ENCODE assay signal across 8 cellular contexts in genomic region chr3:127890651-127891290, GRCh38. TPM values are rescaled to one million over a fixed set of nuclear protein-coding genes. Genes with fewer than 3 reads are reported as not detected.
A peak's percentile ranks its signal among the peaks of the same experiment; 100 is the strongest.
DNase-seq lines count a peak whose midpoint lies in the region; ATAC-seq and TF ChIP-seq lines count a peak whose summit lies in the region.
"Not testable (repeated sequence)": the region's sequence is repeated elsewhere in the genome, so short reads cannot be mapped to it uniquely, and the experiment has no call there.

No MANE protein-coding gene starts in this region.

- not testable (repeated sequence) for H3K36me3 Mint-ChIP-seq in activated CD4-positive, alpha-beta T cell treated with anti-CD3 and anti-CD28 coated beads for 36 hours (ENCODE audit: low read depth); activated naive CD8-positive, alpha-beta T cell treated with anti-CD3 and anti-CD28 coated beads, Interleukin-2, amount 50 U/mL, for 24 hours (ENCODE audit: low read depth)

- not testable (repeated sequence) for H3K4me1 Mint-ChIP-seq in activated CD4-positive, alpha-beta T cell treated with anti-CD3 and anti-CD28 coated beads for 36 hours
- peaks cover 14% of the 10 kb centered on the region for H3K4me1 Mint-ChIP-seq in activated naive CD8-positive, alpha-beta T cell treated with anti-CD3 and anti-CD28 coated beads, Interleukin-2, amount 50 U/mL, for 24 hours

- H3K27me3 Mint-ChIP-seq in activated CD4-positive, alpha-beta T cell treated with anti-CD3 and anti-CD28 coated beads for 36 hours; activated naive CD8-positive, alpha-beta T cell treated with anti-CD3 and anti-CD28 coated beads, Interleukin-2, amount 50 U/mL, for 24 hours: not testable (repeated sequence)

- H3K4me3 Mint-ChIP-seq in activated CD4-positive, alpha-beta T cell treated with anti-CD3 and anti-CD28 coated beads for 36 hours, result not testable (repeated sequence)
- H3K4me3 Mint-ChIP-seq in activated naive CD8-positive, alpha-beta T cell treated with anti-CD3 and anti-CD28 coated beads, Interleukin-2, amount 50 U/mL, for 24 hours, result peak overlapping the region; percentile 2

- H3K27ac Mint-ChIP-seq in activated CD4-positive, alpha-beta T cell treated with anti-CD3 and anti-CD28 coated beads for 36 hours, result peak overlapping the region; percentile 73
- peak overlapping the region; percentile 80 for H3K27ac Mint-ChIP-seq in activated naive CD8-positive, alpha-beta T cell treated with anti-CD3 and anti-CD28 coated beads, Interleukin-2, amount 50 U/mL, for 24 hours

- POLR2A ChIA-PET in activated CD4-positive, alpha-beta T cell treated with anti-CD3 and anti-CD28 coated beads for 36 hours (lab: Charles Lee), result not testable (repeated sequence)

- H3K9me3 Mint-ChIP-seq in activated CD4-positive, alpha-beta T cell treated with anti-CD3 and anti-CD28 coated beads for 36 hours (ENCODE audit: low read depth), result peaks cover 18% of the 10 kb centered on the region
- peaks cover 21% of the 10 kb centered on the region for H3K9me3 Mint-ChIP-seq in activated naive CD8-positive, alpha-beta T cell treated with anti-CD3 and anti-CD28 coated beads, Interleukin-2, amount 50 U/mL, for 24 hours

- ATAC-seq in activated CD4-positive, alpha-beta T cell treated with anti-CD3 and anti-CD28 coated beads for 36 hours, result peak; percentile 79
- ATAC-seq in activated naive CD8-positive, alpha-beta T cell treated with anti-CD3 and anti-CD28 coated beads, Interleukin-2, amount 50 U/mL, for 24 hours, result peak; percentile 41
- ATAC-seq in mucosa of descending colon, result peak; percentile 71

- intact Hi-C loops in activated CD4-positive, alpha-beta T cell treated with anti-CD3 and anti-CD28 coated beads for 36 hours (cut with DNase I, micrococcal nuclease), result loop anchor here in 1 of 2 experiments (1.0 kb wide), 1 partner anchor 162 kb away; the partner anchor contains the start of gene SEC61A1
- intact Hi-C loops in mucosa of descending colon (cut with DNase I, micrococcal nuclease), result not testable (repeated sequence)

- H3K36me3 ChIP-seq in mucosa of descending colon (ENCODE audit: low read depth), result not testable (repeated sequence)

- not testable (repeated sequence) for H3K4me1 ChIP-seq in mucosa of descending colon (ENCODE audit: low read depth)

- CTCF ChIA-PET in activated CD4-positive, alpha-beta T cell treated with anti-CD3 and anti-CD28 coated beads for 36 hours (lab: Charles Lee), result not testable (repeated sequence)

- peak; percentile 6 for DNase-seq in COR-L47 (lab: John Stamatoyannopoulos, UW)
- DNase-seq in HCEC 1CT, result peak; percentile 79
- DNase-seq in NCI-H226, result peak; percentile 15
- DNase-seq in activated CD4-positive, alpha-beta T cell treated with anti-CD3 and anti-CD28 coated beads for 36 hours, result peak; percentile 71
- peak; percentile 27 for DNase-seq in activated naive CD8-positive, alpha-beta T cell treated with anti-CD3 and anti-CD28 coated beads, Interleukin-2, amount 50 U/mL, for 24 hours
- peak; percentile 91 for DNase-seq in epithelial cell of esophagus (ENCODE audit: low read depth)
- DNase-seq in mucosa of descending colon, result peak in 1 of 3 donors; percentile 28
- peak; percentile 47 for DNase-seq in stimulated activated CD8-positive, alpha-beta memory T cell treated with anti-CD3 and anti-CD28 coated beads, Interleukin-4, amount 100 ng/mL, for 48 hours

- TF ChIP-seq CTCF in epithelial cell of esophagus (IDR thresholded peaks at IDR 0.05; ENCODE audit: insufficient read depth, low read depth, low read length, missing control alignments); mucosa of descending colon (IDR thresholded peaks at IDR 0.05): not testable (repeated sequence)

- not testable (repeated sequence) for H3K4me3 ChIP-seq in epithelial cell of esophagus (ENCODE audit: low read length); mucosa of descending colon

- peaks cover 11% of the 10 kb centered on the region for H3K9me3 ChIP-seq in mucosa of descending colon

RNA-seq across cellular contexts. Expression of gene KBTBD12, which starts 24.3 kb away (rescaled TPM):
- total RNA-seq in activated CD4-positive, alpha-beta T cell treated with anti-CD3 and anti-CD28 coated beads for 36 hours, result not detected
- 1 to 10 TPM; 3.1 to 6.6 (median 5.5) TPM for total RNA-seq in mucosa of descending colon
